Comparison of ENCODE assay signal across 9 cellular contexts in the genomic region with DNA sequence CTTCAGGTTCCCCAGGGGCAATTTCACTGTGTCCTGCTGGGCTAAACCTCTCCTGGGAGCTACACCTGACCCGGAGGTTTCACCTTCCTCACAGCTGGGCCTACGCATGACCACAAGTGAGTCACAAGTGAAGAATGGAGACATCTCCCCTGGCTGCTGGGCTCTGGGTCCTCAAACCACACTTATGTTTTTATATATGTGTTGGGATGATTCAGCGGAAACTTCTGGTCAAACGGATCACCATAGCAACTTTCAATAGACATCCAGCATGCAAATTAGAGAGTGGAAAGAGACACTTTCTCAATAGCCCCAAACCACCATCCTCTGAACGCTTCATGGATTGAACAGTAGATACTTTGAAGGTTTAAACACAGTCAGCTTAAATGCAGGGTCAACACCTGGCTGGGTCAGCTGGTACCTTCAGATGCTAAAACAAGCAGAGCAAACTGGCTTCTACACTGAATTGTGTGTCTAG. TPM values are rescaled to one million over a fixed set of nuclear protein-coding genes. Genes with fewer than 3 reads are reported as not detected.
A peak's percentile ranks its signal among the peaks of the same experiment; 100 is the strongest.
DNase-seq lines count a peak whose midpoint lies in the region; ATAC-seq and TF ChIP-seq lines count a peak whose summit lies in the region.
"Had no signal": no experiment of that assay in that cellular context is flagged by ENCODE, and none has a peak within 500 bp of the region (broad histone marks: within the 10 kb centered on the region; RNA-seq: fewer than 3 reads in every experiment).

No MANE protein-coding gene starts in this region.

- H3K27me3 Mint-ChIP-seq in MCF 10A (ENCODE audit: insufficient read depth, unreplicated experiment), result no peaks in the 10 kb centered on the region

- H3K4me1 ChIP-seq in breast epithelium (no peaks in the 10 kb centered on the region), IMR-90 (ENCODE audit: control insufficient read depth, insufficient read depth, low read length) (no peaks in the 10 kb centered on the region)

- no peak overlapping the region for H2AK5ac ChIP-seq in IMR-90 (ENCODE audit: low read depth, low read length)

- H3K36me3 ChIP-seq in breast epithelium (no peaks in the 10 kb centered on the region), IMR-90 (ENCODE audit: control insufficient read depth, insufficient read depth, low read length) (no peaks in the 10 kb centered on the region)

- no peak overlapping the region for H3K4ac ChIP-seq in IMR-90 (ENCODE audit: low read depth, low read length)

- intact Hi-C loops in MCF 10A (cut with micrococcal nuclease) (no loop called here), breast epithelium (cut with DNase I; ENCODE audit: low total_unique reads) (no loop called here), IMR-90 (cut with micrococcal nuclease) (no loop called here)

- POLR2A ChIA-PET in MCF 10A (lab: Yijun Ruan, JAX) (interaction anchor here (0.6 to 1.3 kb wide), 4 partner anchors 11 to 1972 kb away, joined by 3 to 5 read pairs (median 4); no protein-coding TSS in a partner anchor), IMR-90 (lab: Charles Lee; ENCODE audit: unreplicated experiment) (no interaction called here)

- dilution Hi-C loops in IMR-90 (cut with HindIII; ENCODE audit: low sequenced_read_pairs, unreplicated experiment), result no loop called here

- H3K4me2 ChIP-seq in IMR-90 (ENCODE audit: low read depth, low read length), result no peak overlapping the region

- no peaks in the 10 kb centered on the region for H3K79me1 ChIP-seq in IMR-90 (ENCODE audit: low read depth in 1 of 2, low read length in 2 of 2)

- CTCF ChIA-PET in MCF 10A (lab: Yijun Ruan, JAX), result interaction anchor here (0.7 to 1.6 kb wide), 2 partner anchors 11 to 672 kb away, joined by 3 to 4 read pairs; no protein-coding TSS in a partner anchor
- CTCF ChIA-PET in IMR-90 (lab: Yijun Ruan, JAX), result no interaction called here

- no peaks in the 10 kb centered on the region for H3K36me3 Mint-ChIP-seq in MCF 10A (ENCODE audit: insufficient read depth, unreplicated experiment)

- no peak overlapping the region for H2AK9ac ChIP-seq in IMR-90 (replicated peaks; ENCODE audit: low read depth, low read length, poor library complexity)

- ATAC-seq in IMR-90 (ENCODE audit: low read depth), result no peak

- H3K4me1 Mint-ChIP-seq in MCF 10A (ENCODE audit: insufficient read depth, unreplicated experiment), result peaks cover 24% of the 10 kb centered on the region

- no peak overlapping the region for H4K5ac ChIP-seq in IMR-90 (ENCODE audit: low read depth, low read length)

- no peaks in the 10 kb centered on the region for H3K9me3 ChIP-seq in breast epithelium
- peaks cover 15% of the 10 kb centered on the region; the same call in 1 of the 2 replicates for H3K9me3 ChIP-seq in IMR-90 (ENCODE audit: control insufficient read depth, insufficient read depth, low read length)

- H3K27ac Mint-ChIP-seq in MCF 10A (ENCODE audit: low read depth, unreplicated experiment), result peak overlapping the region; percentile 8

- H3K27me3 ChIP-seq in breast epithelium (no peaks in the 10 kb centered on the region), IMR-90 (ENCODE audit: control insufficient read depth, insufficient read depth, low read length) (no peaks in the 10 kb centered on the region)

- H3K4me3 ChIP-seq in breast epithelium (no peak overlapping the region), IMR-90 (ENCODE audit: insufficient read depth, low read depth, low read length) (no peak overlapping the region)

- H3K4me3 Mint-ChIP-seq in MCF 10A (ENCODE audit: unreplicated experiment), result no peak overlapping the region

- BruUV-seq in MCF 10A (replicated peaks; lab: Mats Ljungman, UMichigan) (no TSS peak), IMR-90 (replicated peaks; lab: Mats Ljungman, UMichigan) (no TSS peak)

- H3K23ac ChIP-seq in IMR-90 (ENCODE audit: low read depth, low read length), result no peak overlapping the region

- H3K14ac ChIP-seq in IMR-90 (replicated peaks; ENCODE audit: low read depth, low read length), result no peak overlapping the region

- no peak overlapping the region for H2BK5ac ChIP-seq in IMR-90 (ENCODE audit: low read depth, low read length, poor library complexity, severe bottlenecking)

- H2BK20ac ChIP-seq in IMR-90 (ENCODE audit: low read depth, low read length), result no peak overlapping the region

- H3K9me1 ChIP-seq in IMR-90 (ENCODE audit: insufficient read depth, low read length), result no peaks in the 10 kb centered on the region

- in situ Hi-C loops in IMR-90 (cut with MboI; ENCODE audit: low sequenced_read_pairs), result no loop called here

- H3K56ac ChIP-seq in IMR-90 (ENCODE audit: extremely low read depth, insufficient read depth, low read length), result no peak overlapping the region

- H4K8ac ChIP-seq in IMR-90 (ENCODE audit: low read depth in 2 of 2, low read length in 2 of 2), result no peak overlapping the region

- H2AFZ ChIP-seq in IMR-90 (replicated peaks; ENCODE audit: low read length, poor library complexity), result no peak overlapping the region
- H2AFZ ChIP-seq: parathyroid adenoma had no signal

- TF ChIP-seq RAD21 in IMR-90 (IDR thresholded peaks at IDR 0.05; ENCODE audit: low read length), result no peak

- TF ChIP-seq POLR2A in breast epithelium (IDR thresholded peaks at IDR 0.05) (no peak), IMR-90 (IDR thresholded peaks at IDR 0.05; ENCODE audit: low read depth, low read length) (no peak)

- TF ChIP-seq CTCF in MCF 10A (IDR thresholded peaks at IDR 0.05; ENCODE audit: unreplicated experiment) (no peak), breast epithelium (IDR thresholded peaks at IDR 0.05) (no peak), IMR-90 (conservative IDR thresholded peaks at IDR 0.05; ENCODE audit: low read depth, low read length) (no peak)

- H3K18ac ChIP-seq in IMR-90 (ENCODE audit: low read depth, low read length), result no peak overlapping the region

- no peak overlapping the region for H2BK120ac ChIP-seq in IMR-90 (ENCODE audit: low read depth, low read length)

- H4K20me1 ChIP-seq in IMR-90 (ENCODE audit: insufficient read depth, low read length), result no peaks in the 10 kb centered on the region

- no peak overlapping the region for H3K27ac ChIP-seq in breast epithelium
- H3K27ac ChIP-seq in IMR-90 (ENCODE audit: insufficient read depth, low read length), result no peak overlapping the region
- H3K27ac ChIP-seq: parathyroid adenoma had no signal

- no peak overlapping the region for H3K9ac ChIP-seq in IMR-90 (ENCODE audit: low read depth, low read length)
- H3K9ac ChIP-seq: parathyroid adenoma had no signal

- no peak overlapping the region for H4K91ac ChIP-seq in IMR-90 (ENCODE audit: insufficient read depth, low read depth, low read length)

- H2BK15ac ChIP-seq in IMR-90 (ENCODE audit: low read depth, low read length), result no peak overlapping the region

- DNase-seq in MCF 10A (ENCODE audit: unreplicated experiment), result peak; percentile 88
- no peak for DNase-seq in breast epithelium (ENCODE audit: low spot score in 2 of 2)
- peak; percentile 19 for DNase-seq in IMR-90
- DNase-seq in activated effector memory CD4-positive, alpha-beta T cell treated with anti-CD3 and anti-CD28 coated beads, Interleukin-2, amount 50 U/mL, for 16 hours, result peak; percentile 88
- peak; percentile 32 to 57 for DNase-seq in stimulated activated CD4-positive, alpha-beta T cell treated with anti-CD3 and anti-CD28 coated beads, Interleukin-4, amount 100 ng/mL, for 4 hours
- DNase-seq in AG20443 (ENCODE audit: low spot score), result no peak
- DNase-seq in COLO668 (lab: John Stamatoyannopoulos, UW; ENCODE audit: unreplicated experiment), result no peak
- no peak for DNase-seq in effector CD4-positive, alpha-beta T cell

- no peaks in the 10 kb centered on the region for H3K9me3 Mint-ChIP-seq in MCF 10A (ENCODE audit: unreplicated experiment)

- no CpG with 5 or more reads among the region's 5 CpGs for WGBS in IMR-90 (ENCODE audit: extremely low coverage in 2 of 2, insufficient read length in 1 of 2), 2 experiments

TF ChIP-seq in IMR-90, 13 proteins besides CTCF, POLR2A, EP300 and RAD21:
- TF ChIP-seq BHLHE40 (IDR thresholded peaks at IDR 0.05; ENCODE audit: low read depth, low read length) (no peak), MAFK (IDR thresholded peaks at IDR 0.05; ENCODE audit: low read depth, low read length) (no peak), MAZ (IDR thresholded peaks at IDR 0.05; ENCODE audit: borderline replicate concordance, low read depth, low read length) (no peak), FOS (IDR thresholded peaks at IDR 0.05; ENCODE audit: low read depth, low read length) (no peak), RCOR1 (IDR thresholded peaks at IDR 0.05; ENCODE audit: insufficient replicate concordance, low read length) (no peak), MXI1 (IDR thresholded peaks at IDR 0.05; ENCODE audit: borderline replicate concordance, low read depth, low read length) (no peak), ELK1 (IDR thresholded peaks at IDR 0.05; ENCODE audit: borderline replicate concordance, low read depth, low read length) (no peak)
- TF ChIP-seq, protein P1, sequence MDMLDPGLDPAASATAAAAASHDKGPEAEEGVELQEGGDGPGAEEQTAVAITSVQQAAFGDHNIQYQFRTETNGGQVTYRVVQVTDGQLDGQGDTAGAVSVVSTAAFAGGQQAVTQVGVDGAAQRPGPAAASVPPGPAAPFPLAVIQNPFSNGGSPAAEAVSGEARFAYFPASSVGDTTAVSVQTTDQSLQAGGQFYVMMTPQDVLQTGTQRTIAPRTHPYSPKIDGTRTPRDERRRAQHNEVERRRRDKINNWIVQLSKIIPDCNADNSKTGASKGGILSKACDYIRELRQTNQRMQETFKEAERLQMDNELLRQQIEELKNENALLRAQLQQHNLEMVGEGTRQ (IDR thresholded peaks at IDR 0.05; ENCODE audit: low read depth, low read length), result no peak

RNA-seq across cellular contexts. Expression of gene MAF, which starts 28.0 kb away (rescaled TPM):
- total RNA-seq in MCF 10A (2022) (0.47 and 0.96 TPM in 2 replicates), breast epithelium (10 to 100 TPM; 21.8 to 66.6 (median 37.0) TPM), IMR-90 (2012; rRNA removed) (under 0.01 TPM in 2 replicates)
- 0.02 and 0.04 TPM in 2 replicates for polyA plus RNA-seq in IMR-90 (2012; rRNA removed)
- polyA plus RNA-seq in IMR-90 (2012; cell fraction: cytosol; rRNA removed), result 0.03 TPM in 1 of 2 replicates, not detected in the other
- polyA plus RNA-seq in IMR-90 (2012; cell fraction: nucleus; rRNA removed; ENCODE audit: low replicate concordance), result 0.10 TPM in 2 replicates

Comparison
In these comparisons a context has a peak if more than half of its experiments do, and no peak if none do; other contexts are left out.
1. DNase-seq: peak in MCF 10A (single experiment), IMR-90 (single experiment), activated effector memory CD4-positive, alpha-beta T cell treated with anti-CD3 and anti-CD28 coated beads, Interleukin-2, amount 50 U/mL, for 16 hours (single experiment) and stimulated activated CD4-positive, alpha-beta T cell treated with anti-CD3 and anti-CD28 coated beads, Interleukin-4, amount 100 ng/mL, for 4 hours (2 of 2); none in breast epithelium (0 of 2), AG20443 (single experiment), COLO668 (single experiment) and effector CD4-positive, alpha-beta T cell (single experiment).
2. RNA of gene MAF, which starts 28.0 kb away (total RNA-seq): 21.8 to 66.6 TPM in breast epithelium; 0.47 to 0.96 TPM in MCF 10A and under 0.01 TPM in IMR-90; every median in the first group is over 10 times any median in the second.